In the genomic region with DNA sequence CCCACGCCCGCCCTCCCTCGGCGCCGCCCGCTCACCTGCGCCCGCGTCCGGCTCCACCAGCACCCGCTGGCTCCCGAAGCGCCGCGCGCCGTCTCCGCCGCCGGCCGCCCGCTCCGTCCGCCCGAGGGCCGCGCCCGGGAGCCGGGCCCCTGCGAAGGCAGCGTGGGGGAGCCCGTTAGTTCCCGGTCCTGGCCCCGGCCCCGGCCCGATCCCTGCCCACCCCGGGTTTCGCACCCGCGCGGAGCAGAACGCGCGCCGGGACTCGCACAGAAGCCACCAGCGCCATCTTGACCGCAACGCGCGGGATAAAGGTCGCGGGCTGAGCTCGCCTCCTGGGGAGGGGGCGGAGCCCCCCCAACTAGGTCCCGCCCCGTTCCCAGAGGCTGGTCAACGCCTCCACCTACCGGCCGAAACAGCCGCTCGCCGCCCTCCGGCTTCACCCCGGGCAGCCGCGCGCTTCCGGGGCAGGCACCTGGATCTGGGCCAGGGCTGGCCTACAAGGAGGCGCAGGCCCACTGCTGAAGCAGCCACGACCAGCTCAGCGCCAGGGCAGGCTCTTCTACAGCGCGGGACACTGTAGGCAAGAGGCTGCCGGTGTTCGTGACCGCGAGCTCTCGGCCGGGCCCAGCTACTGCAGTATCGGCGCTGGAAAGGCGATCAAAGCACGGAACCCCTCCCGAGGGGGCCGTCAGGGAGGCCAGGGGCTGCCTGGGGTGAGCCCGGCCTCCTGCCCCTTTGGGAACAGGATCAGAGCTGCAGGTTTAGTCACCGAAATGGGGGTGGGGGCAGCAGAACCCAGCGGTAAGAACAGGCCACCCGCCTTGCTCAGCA, we compare ENCODE assay signal across 8 cellular contexts. TPM values are rescaled to one million over a fixed set of nuclear protein-coding genes. Genes with fewer than 3 reads are reported as not detected.
DNase-seq lines count a peak whose midpoint lies in the region; ATAC-seq and TF ChIP-seq lines count a peak whose summit lies in the region.

A gene with protein sequence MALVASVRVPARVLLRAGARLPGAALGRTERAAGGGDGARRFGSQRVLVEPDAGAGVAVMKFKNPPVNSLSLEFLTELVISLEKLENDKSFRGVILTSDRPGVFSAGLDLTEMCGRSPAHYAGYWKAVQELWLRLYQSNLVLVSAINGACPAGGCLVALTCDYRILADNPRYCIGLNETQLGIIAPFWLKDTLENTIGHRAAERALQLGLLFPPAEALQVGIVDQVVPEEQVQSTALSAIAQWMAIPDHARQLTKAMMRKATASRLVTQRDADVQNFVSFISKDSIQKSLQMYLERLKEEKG (minus strand): TSS at position 307 of the 831 bp plus-strand sequence. CDS start 21 bp downstream, at position 286.

- H4K5ac ChIP-seq in IMR-90 (ENCODE audit: low read depth, low read length), result peak within 1 kb of the TSS; percentile 30

- dilution Hi-C loops in IMR-90 (cut with HindIII; ENCODE audit: low sequenced_read_pairs, unreplicated experiment), result no loop called here

- in situ Hi-C loops in IMR-90 (cut with MboI; ENCODE audit: low sequenced_read_pairs), result loop anchor here (10.0 kb wide), 1 partner anchor 253 kb away; no protein-coding TSS in a partner anchor

- peak within 1 kb of the TSS; percentile 55 for H3K56ac ChIP-seq in IMR-90 (ENCODE audit: extremely low read depth, insufficient read depth, low read length)

- H3K4me1 ChIP-seq in IMR-90 (ENCODE audit: control insufficient read depth, insufficient read depth, low read length) (peaks cover 9% of the 10 kb centered on the region), esophagus muscularis mucosa (peaks cover 23 to 28% (median 26%) of the 10 kb centered on the region in 4 donors)

- H2BK5ac ChIP-seq in IMR-90 (ENCODE audit: low read depth, low read length, poor library complexity, severe bottlenecking), result peak within 1 kb of the TSS; percentile 20

- H2AK9ac ChIP-seq in IMR-90 (replicated peaks; ENCODE audit: low read depth, low read length, poor library complexity), result peak within 1 kb of the TSS; percentile 84

- peaks cover 22% of the 10 kb centered on the region for H4K20me1 ChIP-seq in IMR-90 (ENCODE audit: insufficient read depth, low read length)

- POLR2A ChIA-PET in IMR-90 (lab: Charles Lee; ENCODE audit: unreplicated experiment), result no interaction called here

- peak; percentile 74 for TF ChIP-seq CTCF in IMR-90 (conservative IDR thresholded peaks at IDR 0.05; ENCODE audit: low read depth, low read length)
- TF ChIP-seq CTCF in esophagus muscularis mucosa (IDR thresholded peaks at IDR 0.05), result peak; percentile 76 to 86 (median 80)

- peak within 1 kb of the TSS; percentile 43 to 55; a peak in 1 of 4 replicates for H4K8ac ChIP-seq in IMR-90 (ENCODE audit: low read depth in 2 of 2, low read length in 2 of 2)

- no peak within 1 kb of the TSS for H3K18ac ChIP-seq in IMR-90 (ENCODE audit: low read depth, low read length)

- H2BK20ac ChIP-seq in IMR-90 (ENCODE audit: low read depth, low read length), result no peak within 1 kb of the TSS

- peak within 1 kb of the TSS; percentile 70 for H3K4me2 ChIP-seq in IMR-90 (ENCODE audit: low read depth, low read length)

- peak; percentile 87 for DNase-seq in DMS153 treated with DMSO at 0.1 percent for 48 hours (lab: John Stamatoyannopoulos, UW; ENCODE audit: unreplicated experiment)
- DNase-seq in IMR-90, result peak; percentile 92
- DNase-seq in activated T-cell treated with anti-CD3 and anti-CD28 coated beads, Interleukin-2, amount 50 U/mL, for 48 hours, result peak; percentile 90 to 93
- DNase-seq in esophagus muscularis mucosa (ENCODE audit: extremely low spot score), result peak; percentile 98
- DNase-seq in myocyte (ENCODE audit: low read depth), result peak; percentile 95
- DNase-seq in stimulated activated CD8-positive, alpha-beta memory T cell treated with anti-CD3 and anti-CD28 coated beads, Interleukin-7, amount 100 ng/mL, for 48 hours (ENCODE audit: extremely low read depth in 1 of 2, low read depth in 1 of 2), result peak; percentile 84 to 87

- peak within 1 kb of the TSS; percentile 13; the same call in 1 of the 2 replicates for H4K91ac ChIP-seq in IMR-90 (ENCODE audit: insufficient read depth, low read depth, low read length)

- H2AK5ac ChIP-seq in IMR-90 (ENCODE audit: low read depth, low read length), result peak within 1 kb of the TSS; percentile 29; the same call in 1 of the 2 replicates

- peak; percentile 64 for TF ChIP-seq RAD21 in IMR-90 (IDR thresholded peaks at IDR 0.05; ENCODE audit: low read length)

- H3K14ac ChIP-seq in IMR-90 (replicated peaks; ENCODE audit: low read depth, low read length), result peak within 1 kb of the TSS; percentile 60

- peak within 1 kb of the TSS; percentile 76 for H3K4ac ChIP-seq in IMR-90 (ENCODE audit: low read depth, low read length)

- H3K36me3 ChIP-seq in IMR-90 (ENCODE audit: control insufficient read depth, insufficient read depth, low read length) (peaks cover 32% of the 10 kb centered on the region), esophagus muscularis mucosa (peaks cover 37 to 60% (median 50%) of the 10 kb centered on the region in 4 donors)

- H2BK15ac ChIP-seq in IMR-90 (ENCODE audit: low read depth, low read length), result no peak within 1 kb of the TSS

- CTCF ChIA-PET in IMR-90 (lab: Yijun Ruan, JAX), result interaction anchor here (0.6 to 0.9 kb wide), 4 partner anchors 9 to 19 kb away, joined by 3 to 4 read pairs (median 3); no protein-coding TSS in a partner anchor

- 0 out of 2 replicates have a peak, but pooled peaks cover 2% of the 10 kb centered on the region for H3K9me1 ChIP-seq in IMR-90 (ENCODE audit: insufficient read depth, low read length)

- intact Hi-C loops in IMR-90 (cut with micrococcal nuclease), result no loop called here
- intact Hi-C loops in esophagus muscularis mucosa (cut with DNase I), result loop anchor here (5.0 kb wide), 1 partner anchor 94 kb away; a partner anchor contains a TSS

- H3K9ac ChIP-seq in IMR-90 (ENCODE audit: low read depth, low read length), result peak within 1 kb of the TSS; percentile 62

- H3K9me3 ChIP-seq in IMR-90 (ENCODE audit: control insufficient read depth, insufficient read depth, low read length) (no peaks in the 10 kb centered on the region), esophagus muscularis mucosa (no peaks in the 10 kb centered on the region)

- H2AFZ ChIP-seq in IMR-90 (replicated peaks; ENCODE audit: low read length, poor library complexity), result peak within 1 kb of the TSS; percentile 89

- 1% methylated on average over 41 of the region's 90 CpGs; no CpG with 5 or more reads in 1 of the 2 experiments for WGBS in IMR-90 (ENCODE audit: extremely low coverage in 2 of 2, insufficient read length in 1 of 2), 2 experiments
- 0% methylated on average over 3 of the region's 90 CpGs for WGBS in esophagus muscularis mucosa

- peaks cover 24 to 46% of the 10 kb centered on the region in 2 experiments for H3K79me1 ChIP-seq in IMR-90 (ENCODE audit: low read depth in 1 of 2, low read length in 2 of 2)

- peak within 1 kb of the TSS; percentile 56; the same call in 1 of the 2 replicates for H3K23ac ChIP-seq in IMR-90 (ENCODE audit: low read depth, low read length)

- BruUV-seq in IMR-90 (replicated peaks; lab: Mats Ljungman, UMichigan), result no TSS peak

- H3K27ac ChIP-seq in IMR-90 (ENCODE audit: insufficient read depth, low read length) (peak within 1 kb of the TSS; percentile 60), esophagus muscularis mucosa (replicated peaks in 1 of 4) (peak within 1 kb of the TSS; percentile 85 to 97 (median 92))

- no peak for TF ChIP-seq EP300 in esophagus muscularis mucosa (IDR thresholded peaks at IDR 0.05)

- H3K27me3 ChIP-seq in IMR-90 (ENCODE audit: control insufficient read depth, insufficient read depth, low read length) (no peaks in the 10 kb centered on the region), esophagus muscularis mucosa (no peaks in the 10 kb centered on the region)

- H2BK120ac ChIP-seq in IMR-90 (ENCODE audit: low read depth, low read length), result no peak within 1 kb of the TSS

- H3K4me3 ChIP-seq in IMR-90 (ENCODE audit: insufficient read depth, low read depth, low read length), result peak within 1 kb of the TSS; percentile 52
- H3K4me3 ChIP-seq in esophagus muscularis mucosa, result peak within 1 kb of the TSS; percentile 70 to 93 (median 78)

- TF ChIP-seq POLR2A in IMR-90 (IDR thresholded peaks at IDR 0.05; ENCODE audit: low read depth, low read length) (no peak; the same call in none of the 2 replicates), esophagus muscularis mucosa (IDR thresholded peaks at IDR 0.05; ENCODE audit: low read depth) (peak; percentile 77)

- peak; percentile 79 for ATAC-seq in GM21526 (IDR thresholded peaks at IDR 0.05; ENCODE audit: low FRiP score, unreplicated experiment)
- ATAC-seq in IMR-90 (ENCODE audit: low read depth), result peak; percentile 99

TF ChIP-seq in IMR-90, 13 proteins besides CTCF, POLR2A, EP300 and RAD21 (continues in another document):
- TF ChIP-seq MXI1 (IDR thresholded peaks at IDR 0.05; ENCODE audit: borderline replicate concordance, low read depth, low read length) (0 out of 2 replicates have a peak, but pooled peaks have one; percentile 38), FOS (IDR thresholded peaks at IDR 0.05; ENCODE audit: low read depth, low read length) (no peak), MAZ (IDR thresholded peaks at IDR 0.05; ENCODE audit: borderline replicate concordance, low read depth, low read length) (peak; percentile 82; the same call in 1 of the 2 replicates)

RNA-seq across cellular contexts. Expression of the gene that starts here (rescaled TPM):
- total RNA-seq in IMR-90 (2012; rRNA removed) (20.3 TPM in 2 replicates), esophagus muscularis mucosa (100 to 1,000 TPM in 1 of 4 donors, 10 to 100 TPM in 3; 51.9 to 115 (median 86.6) TPM), myocyte (39.6 and 46.4 TPM in 2 replicates)
- polyA plus RNA-seq in IMR-90 (2012; rRNA removed), result 30.1 and 42.0 TPM in 2 replicates
- polyA plus RNA-seq in IMR-90 (2012; cell fraction: cytosol; rRNA removed), result 23.4 and 54.6 TPM in 2 replicates
- 26.2 and 57.7 TPM in 2 replicates for polyA plus RNA-seq in IMR-90 (2012; cell fraction: nucleus; rRNA removed; ENCODE audit: low replicate concordance)
- 254 TPM for polyA plus RNA-seq in PFSK-1 (2012; ENCODE audit: insufficient read length, low read depth)
- polyA plus RNA-seq in myocyte (2012), result 38.1 TPM

Comparison
In these comparisons a context has a peak if more than half of its experiments do, and no peak if none do; other contexts are left out.
1. Peak in every context shown above with its lines: DNase-seq, ATAC-seq, H3K4me3 ChIP-seq and H3K27ac ChIP-seq.